2 cellular contexts compared by ENCODE assay signal in genomic region chr16:31085873-31086628, GRCh38.
TF ChIP-seq lines count a peak whose summit lies in the region.

No MANE protein-coding gene starts in this region.

TF ChIP-seq in K562, 482 proteins besides CTCF, POLR2A, EP300 and RAD21:
- TF ChIP-seq NR3C1 (CRISPR knock-in tag; IDR thresholded peaks at IDR 0.05): no peak
- TF ChIP-seq CLOCK (CRISPR knock-in tag; IDR thresholded peaks at IDR 0.05; ENCODE audit: borderline replicate concordance): no peak
- no peak for TF ChIP-seq SNRNP70 (optimal IDR thresholded peaks at IDR 0.05; ENCODE audit: low read depth, low read length)
- no peak for TF ChIP-seq MIER1 (IDR thresholded peaks at IDR 0.05; ENCODE audit: low read depth)
- TF ChIP-seq POLR2G (IDR thresholded peaks at IDR 0.05; ENCODE audit: low read depth, low read length): peak; percentile 42; the same call in 1 of the 2 replicates
- TF ChIP-seq ZNF217 (CRISPR knock-in tag; IDR thresholded peaks at IDR 0.05): no peak

TF ChIP-seq in SK-N-SH treated with all-trans-retinoic acid at 6 μM for 48 hours, 23 proteins besides CTCF, POLR2A, EP300 and RAD21:
- TF ChIP-seq TCF4 (CRISPR knock-in tag; IDR thresholded peaks at IDR 0.05; ENCODE audit: borderline replicate concordance) (no peak), PPARA (CRISPR knock-in tag; IDR thresholded peaks at IDR 0.05; ENCODE audit: borderline replicate concordance) (no peak), ZC3H10 (CRISPR knock-in tag; IDR thresholded peaks at IDR 0.05) (no peak), POU6F1 (CRISPR knock-in tag; IDR thresholded peaks at IDR 0.05; ENCODE audit: borderline replicate concordance, low read depth) (no peak), GLIS3 (CRISPR knock-in tag; IDR thresholded peaks at IDR 0.05) (no peak), TOX (CRISPR knock-in tag; IDR thresholded peaks at IDR 0.05; ENCODE audit: borderline replicate concordance) (no peak), SNAI2 (CRISPR knock-in tag; IDR thresholded peaks at IDR 0.05) (no peak)
